Comparison of ENCODE assay signal across 12 cellular contexts in the genomic region with DNA sequence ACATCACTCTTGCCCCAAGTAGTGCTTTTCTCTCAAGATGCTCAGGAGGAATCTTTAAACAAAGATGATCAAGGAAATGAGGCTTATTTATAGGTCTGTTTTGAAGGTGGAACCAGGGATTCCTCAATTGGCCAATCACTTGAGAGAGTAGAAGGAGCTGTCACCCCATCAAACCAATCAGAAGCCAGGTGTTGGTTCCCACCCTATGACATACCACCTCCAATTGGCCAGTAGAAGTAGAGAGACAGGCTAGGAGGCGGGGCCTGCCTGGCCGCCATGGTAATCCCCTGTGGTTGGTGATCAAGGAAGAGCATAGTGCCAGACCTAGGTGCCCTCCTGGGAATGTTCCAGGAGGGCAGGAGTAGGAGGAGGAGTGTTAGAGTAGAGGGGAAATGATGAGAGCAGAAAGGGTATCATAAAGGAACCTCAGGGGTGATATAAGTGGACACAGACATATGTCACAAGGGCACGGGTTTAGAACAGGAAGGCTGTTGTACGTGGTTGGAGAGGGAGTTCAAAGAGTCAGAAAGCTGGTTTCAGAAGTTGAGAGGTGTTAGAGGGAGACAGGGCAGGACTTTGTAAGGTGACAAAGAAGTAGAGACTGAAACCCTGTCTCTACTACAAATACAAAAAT. TPM values are rescaled to one million over a fixed set of nuclear protein-coding genes. Genes with fewer than 3 reads are reported as not detected.
A peak's percentile ranks its signal among the peaks of the same experiment; 100 is the strongest.
DNase-seq lines count a peak whose midpoint lies in the region; ATAC-seq, FAIRE-seq and TF ChIP-seq lines count a peak whose summit lies in the region.
"Had no signal": no experiment of that assay in that cellular context is flagged by ENCODE, and none has a peak within 500 bp of the region (broad histone marks: within the 10 kb centered on the region; RNA-seq: fewer than 3 reads in every experiment).

No MANE protein-coding gene starts in this region.

- peak overlapping the region; percentile 45; the same call in 1 of the 2 replicates for H2AFZ ChIP-seq in Karpas-422 (ENCODE audit: low read length)
- H2AFZ ChIP-seq in H1 (ENCODE audit: low read length) = no peak overlapping the region

- no peak overlapping the region for H3K56ac ChIP-seq in H1 (replicated peaks; ENCODE audit: insufficient read length, low read depth, low read length)

- H3K4me3 ChIP-seq in Karpas-422 (ENCODE audit: low read length) (no peak overlapping the region), H1 (ENCODE audit: extremely low read depth in 1 of 4, insufficient read depth in 2 of 4, low read depth in 3 of 4, low read length in 4 of 4) (no peak overlapping the region)

- H2BK5ac ChIP-seq in H1 (ENCODE audit: low read depth, low read length) = no peak overlapping the region

- no peaks in the 10 kb centered on the region; the same call in 1 of the 2 replicates for H3K23me2 ChIP-seq in H1 (ENCODE audit: low read depth, low read length)

- H3K23ac ChIP-seq in H1 (ENCODE audit: insufficient read length) = no peak overlapping the region

- H2AK5ac ChIP-seq in H1 (ENCODE audit: low read depth, low read length) = no peak overlapping the region

- H4K8ac ChIP-seq in H1 (ENCODE audit: extremely low read depth, insufficient read depth, low read length) = no peak overlapping the region; the same call in 1 of the 2 replicates

- ATAC-seq in GM18907 (IDR thresholded peaks at IDR 0.05; ENCODE audit: unreplicated experiment) (peak; percentile 55), sciatic nerve (no peak)

- WGBS in H1 (ENCODE audit: extremely low coverage in 1 of 2, insufficient coverage in 1 of 2, insufficient read length in 1 of 2, insufficient replicate concordance in 2 of 2, low coverage in 1 of 2, low lambda C conversion rate in 2 of 2, missing lambda C conversion rate in 1 of 2), 2 experiments = 90% methylated on average over 4 of the region's 4 CpGs; no CpG with 5 or more reads in 1 of the 2 experiments

- H4K91ac ChIP-seq in H1 (replicated peaks; ENCODE audit: insufficient read length, low read length) = no peak overlapping the region

- no peak overlapping the region for H3K14ac ChIP-seq in H1 (ENCODE audit: insufficient read length)

- H3K9me3 ChIP-seq in Karpas-422 (ENCODE audit: low read length) = no peaks in the 10 kb centered on the region
- no peaks in the 10 kb centered on the region for H3K9me3 ChIP-seq in H1 (ENCODE audit: insufficient read depth in 2 of 2, low read depth in 1 of 2, low read length in 1 of 2)
- H3K9me3 ChIP-seq: neutrophil had no signal

- H3K4me2 ChIP-seq in Karpas-422 (ENCODE audit: low read depth, low read length, poor library complexity, severe bottlenecking) (no peak overlapping the region), H1 (ENCODE audit: insufficient read depth in 1 of 2, low read depth in 2 of 2, low read length in 2 of 2) (no peak overlapping the region)

- no peaks in the 10 kb centered on the region for H4K20me1 ChIP-seq in Karpas-422 (ENCODE audit: insufficient read depth, low read depth, low read length)
- no peaks in the 10 kb centered on the region for H4K20me1 ChIP-seq in H1 (replicated peaks in 1 of 2; ENCODE audit: control insufficient read depth in 1 of 2, insufficient read depth in 2 of 2, low read length in 2 of 2)

- no peak overlapping the region for H2BK120ac ChIP-seq in H1 (replicated peaks; ENCODE audit: low read depth, low read length)

- no peaks in the 10 kb centered on the region for H3K9me2 ChIP-seq in Karpas-422 (replicated peaks; ENCODE audit: insufficient read depth, low read length)

- POLR2A ChIA-PET in H1 (lab: Charles Lee; ENCODE audit: partially characterized antibody) = interaction anchor here (1.1 to 4.0 kb wide), 2 partner anchors 15 to 42 kb away, joined by 3 to 16 read pairs; a partner anchor contains a TSS

- H3K18ac ChIP-seq in H1 (ENCODE audit: extremely low read depth, low read length) = no peak overlapping the region

- H3K36me3 ChIP-seq in Karpas-422 (ENCODE audit: insufficient read depth, low read length) (no peaks in the 10 kb centered on the region), H1 (ENCODE audit: control insufficient read depth in 2 of 4, insufficient read depth in 4 of 4, low read length in 3 of 4) (no peaks in the 10 kb centered on the region)
- H3K36me3 ChIP-seq: neutrophil had no signal

- TF ChIP-seq RAD21 in H1 (IDR thresholded peaks at IDR 0.05 in 1 of 2, conservative IDR thresholded peaks at IDR 0.05 in 1 of 2; ENCODE audit: low read depth in 2 of 2, low read length in 2 of 2) = no peak

- H3K4me1 ChIP-seq in Karpas-422 (ENCODE audit: low read length) (no peaks in the 10 kb centered on the region), H1 (replicated peaks in 1 of 4; ENCODE audit: control insufficient read depth in 3 of 4, insufficient read depth in 4 of 4, low read length in 3 of 4) (no peaks in the 10 kb centered on the region)

- H2BK20ac ChIP-seq in H1 (ENCODE audit: low read length) = no peak overlapping the region

- H3K27me3 ChIP-seq in Karpas-422 (ENCODE audit: low read length) = no peaks in the 10 kb centered on the region
- peaks cover 0 to 3% (median 0%) of the 10 kb centered on the region in 4 experiments; a peak in 2 of 7 replicates for H3K27me3 ChIP-seq in H1 (replicated peaks in 1 of 4; ENCODE audit: control insufficient read depth in 3 of 4, extremely low read depth in 1 of 4, insufficient read depth in 3 of 4, low read length in 3 of 4)

- CTCF ChIA-PET in H1 (lab: Charles Lee; ENCODE audit: partially characterized antibody) = interaction anchor here (0.7 to 2.0 kb wide), 3 partner anchors 33 to 48 kb away, joined by 3 to 9 read pairs (median 7); a partner anchor contains a TSS

- TF ChIP-seq CTCF in H1 (IDR thresholded peaks at IDR 0.05; ENCODE audit: control extremely low read depth in 1 of 3, insufficient read depth in 1 of 3, low read depth in 1 of 3, low read length in 3 of 3) = no peak

- H4K5ac ChIP-seq in H1 (ENCODE audit: insufficient read length, low read depth, low read length) = no peak overlapping the region

- H3K79me2 ChIP-seq in Karpas-422 (ENCODE audit: low read length) (no peaks in the 10 kb centered on the region), H1 (ENCODE audit: control insufficient read depth in 1 of 2, insufficient read depth in 2 of 2, low read length in 2 of 2) (no peaks in the 10 kb centered on the region)

- DNase-seq in D341Med (ENCODE audit: low spot score) = peak; percentile 60
- DNase-seq in Karpas-422 = peak; percentile 79
- no peak for DNase-seq in H1 (ENCODE audit: low read depth in 1 of 2, low spot score in 2 of 2)
- DNase-seq in pons (ENCODE audit: low spot score) = no peak
- DNase-seq in NCI-H748 treated with DMSO at 0.1 percent for 48 hours (lab: John Stamatoyannopoulos, UW) = no peak
- DNase-seq in sciatic nerve (ENCODE audit: low spot score) = no peak
- DNase-seq in NCI-H128 (lab: John Stamatoyannopoulos, UW; ENCODE audit: unreplicated experiment) = no peak
- DNase-seq: NCI-H1092 treated with DMSO at 0.1 percent for 48 hours had no signal

- H2BK15ac ChIP-seq in H1 (ENCODE audit: low read length) = no peak overlapping the region

- TF ChIP-seq POLR2A in H1 (IDR thresholded peaks at IDR 0.05; ENCODE audit: control extremely low read depth in 1 of 2, low read depth in 2 of 2, low read length in 2 of 2) = no peak

- no peak overlapping the region for H2BK12ac ChIP-seq in H1 (ENCODE audit: low read depth, low read length)

- FAIRE-seq in H1 (lab: Jason Lieb, UNC) = peak; percentile 28

- no peak overlapping the region for H3K27ac ChIP-seq in Karpas-422 (ENCODE audit: low read length)
- H3K27ac ChIP-seq in H1 (ENCODE audit: low read depth, low read length) = no peak overlapping the region
- H3K27ac ChIP-seq: epithelial cell of prostate, neutrophil had no signal

- intact Hi-C loops in sciatic nerve (cut with DNase I) = no loop called here

- no peak overlapping the region for H3K9ac ChIP-seq in Karpas-422 (ENCODE audit: low read length)
- H3K9ac ChIP-seq in H1 (replicated peaks in 1 of 4; ENCODE audit: extremely low read depth in 1 of 4, low read depth in 3 of 4, low read length in 3 of 4) = no peak overlapping the region

- H3K4ac ChIP-seq in H1 (replicated peaks; ENCODE audit: insufficient read length, low read depth, low read length) = no peak overlapping the region

- no peak for TF ChIP-seq EP300 in H1 (IDR thresholded peaks at IDR 0.05; ENCODE audit: borderline replicate concordance in 1 of 2, low read depth in 2 of 2, low read length in 2 of 2)

- H3K79me1 ChIP-seq in H1 (ENCODE audit: low read depth, low read length) = no peaks in the 10 kb centered on the region

RNA-seq across cellular contexts. Expression of a gene that starts 10.5 kb away (rescaled TPM):
- total RNA-seq in Karpas-422 (2014; rRNA removed; shearing (Covaris generic); ENCODE audit: low replicate concordance) = not detected in 2 replicates
- not detected in 2 replicates for total RNA-seq in H1 (2021; fragmentation: NEBNext Ultra II Directional; extraction: Animal tissue kit (Norgen Biotek cat#: 25700))
- polyA plus RNA-seq in H1 (2011; rRNA removed) = 0.25 TPM in 1 of 2 replicates, not detected in the other
- not detected for polyA plus RNA-seq in H1 (2011; cell fraction: cytosol; rRNA removed)
- not detected for polyA plus RNA-seq in H1 (2011; cell fraction: nucleus; rRNA removed)
- not detected in 4 replicates for polyA plus RNA-seq in H1 (2012, experiment 1 of 2)
- polyA plus RNA-seq in H1 (2012, experiment 2 of 2) = not detected
- not detected for polyA plus RNA-seq in H1 (2013, experiment 1 of 2)
- polyA plus RNA-seq in H1 (2013, experiment 2 of 2) = not detected
- polyA minus RNA-seq in H1 (2011; rRNA and poly(A)+ RNA removed) = not detected in 2 replicates
- not detected for polyA minus RNA-seq in H1 (2011; cell fraction: cytosol; rRNA and poly(A)+ RNA removed)
- polyA minus RNA-seq in H1 (2011; cell fraction: nucleus; rRNA and poly(A)+ RNA removed) = not detected
- total RNA-seq in sciatic nerve = not detected
- total RNA-seq: activated CD8-positive, alpha-beta memory T cell treated with anti-CD3 and anti-CD28 coated beads for 36 hours had no signal

RNA-seq across cellular contexts. Expression of a gene that starts 16.1 kb away (rescaled TPM):
- total RNA-seq in Karpas-422 (2014; rRNA removed; shearing (Covaris generic); ENCODE audit: low replicate concordance) = 12.5 and 26.2 TPM in 2 replicates
- total RNA-seq in H1 (2021; fragmentation: NEBNext Ultra II Directional; extraction: Animal tissue kit (Norgen Biotek cat#: 25700)) = 18.9 and 25.7 TPM in 2 replicates
- polyA plus RNA-seq in H1 (2011; rRNA removed) = 13.8 and 20.1 TPM in 2 replicates
- polyA plus RNA-seq in H1 (2011; cell fraction: cytosol; rRNA removed) = 17.4 TPM
- 87.0 TPM for polyA plus RNA-seq in H1 (2011; cell fraction: nucleus; rRNA removed)
- 19.9 to 28.6 TPM (median 25.9 TPM) in 4 replicates for polyA plus RNA-seq in H1 (2012, experiment 1 of 2)
- 14.7 TPM for polyA plus RNA-seq in H1 (2012, experiment 2 of 2)
- polyA plus RNA-seq in H1 (2013, experiment 1 of 2) = 14.6 TPM
- polyA plus RNA-seq in H1 (2013, experiment 2 of 2) = 11.9 TPM
- 7.4 and 7.9 TPM in 2 replicates for polyA minus RNA-seq in H1 (2011; rRNA and poly(A)+ RNA removed)
- 8.0 TPM for polyA minus RNA-seq in H1 (2011; cell fraction: cytosol; rRNA and poly(A)+ RNA removed)
- 22.9 TPM for polyA minus RNA-seq in H1 (2011; cell fraction: nucleus; rRNA and poly(A)+ RNA removed)
- 13.5 TPM for total RNA-seq in sciatic nerve

RNA-seq across cellular contexts. Expression of a gene that starts 32.4 kb away (rescaled TPM):
- total RNA-seq in Karpas-422 (2014; rRNA removed; shearing (Covaris generic); ENCODE audit: low replicate concordance) = 36.9 and 82.1 TPM in 2 replicates
- total RNA-seq in H1 (2021; fragmentation: NEBNext Ultra II Directional; extraction: Animal tissue kit (Norgen Biotek cat#: 25700)) = 80.8 and 83.3 TPM in 2 replicates
- polyA plus RNA-seq in H1 (2011; rRNA removed) = 59.8 and 83.6 TPM in 2 replicates
- 67.8 TPM for polyA plus RNA-seq in H1 (2011; cell fraction: cytosol; rRNA removed)
- polyA plus RNA-seq in H1 (2011; cell fraction: nucleus; rRNA removed) = 51.0 TPM
- polyA plus RNA-seq in H1 (2012, experiment 1 of 2) = 53.8 to 70.7 TPM (median 63.2 TPM) in 4 replicates
- polyA plus RNA-seq in H1 (2012, experiment 2 of 2) = 55.3 TPM
- polyA plus RNA-seq in H1 (2013, experiment 1 of 2) = 34.0 TPM
- polyA plus RNA-seq in H1 (2013, experiment 2 of 2) = 30.6 TPM
- 9.1 and 18.5 TPM in 2 replicates for polyA minus RNA-seq in H1 (2011; rRNA and poly(A)+ RNA removed)
- polyA minus RNA-seq in H1 (2011; cell fraction: cytosol; rRNA and poly(A)+ RNA removed) = 30.6 TPM
- polyA minus RNA-seq in H1 (2011; cell fraction: nucleus; rRNA and poly(A)+ RNA removed) = 15.2 TPM
- 56.7 TPM for total RNA-seq in sciatic nerve

RNA-seq across cellular contexts. Expression of a gene that starts 33.0 kb away (rescaled TPM):
- total RNA-seq in Karpas-422 (2014; rRNA removed; shearing (Covaris generic); ENCODE audit: low replicate concordance) = 0.37 and 0.40 TPM in 2 replicates
- total RNA-seq in H1 (2021; fragmentation: NEBNext Ultra II Directional; extraction: Animal tissue kit (Norgen Biotek cat#: 25700)) = 0.31 and 0.50 TPM in 2 replicates
- polyA plus RNA-seq in H1 (2011; rRNA removed) = 1.2 and 1.4 TPM in 2 replicates
- polyA plus RNA-seq in H1 (2011; cell fraction: cytosol; rRNA removed) = 0.90 TPM
- 1.8 TPM for polyA plus RNA-seq in H1 (2011; cell fraction: nucleus; rRNA removed)
- 0.52 to 0.69 TPM (median 0.65 TPM) in 4 replicates for polyA plus RNA-seq in H1 (2012, experiment 1 of 2)
- polyA plus RNA-seq in H1 (2012, experiment 2 of 2) = 0.45 TPM
- polyA plus RNA-seq in H1 (2013, experiment 1 of 2) = 0.43 TPM
- 0.52 TPM for polyA plus RNA-seq in H1 (2013, experiment 2 of 2)
- 0.06 and 0.71 TPM in 2 replicates for polyA minus RNA-seq in H1 (2011; rRNA and poly(A)+ RNA removed)
- polyA minus RNA-seq in H1 (2011; cell fraction: cytosol; rRNA and poly(A)+ RNA removed) = not detected
- 0.90 TPM for polyA minus RNA-seq in H1 (2011; cell fraction: nucleus; rRNA and poly(A)+ RNA removed)
- total RNA-seq in sciatic nerve = not detected
- total RNA-seq: activated CD8-positive, alpha-beta memory T cell treated with anti-CD3 and anti-CD28 coated beads for 36 hours had no signal

RNA-seq across cellular contexts. Expression of a gene that starts 45.1 kb away (rescaled TPM):
- total RNA-seq in Karpas-422 (2014; rRNA removed; shearing (Covaris generic); ENCODE audit: low replicate concordance) = 0.54 and 0.75 TPM in 2 replicates
- 0.88 and 1.8 TPM in 2 replicates for total RNA-seq in H1 (2021; fragmentation: NEBNext Ultra II Directional; extraction: Animal tissue kit (Norgen Biotek cat#: 25700))
- polyA plus RNA-seq in H1 (2011; rRNA removed) = 1.3 and 2.3 TPM in 2 replicates
- polyA plus RNA-seq in H1 (2011; cell fraction: cytosol; rRNA removed) = 0.79 TPM
- polyA plus RNA-seq in H1 (2011; cell fraction: nucleus; rRNA removed) = 1.8 TPM
- 0.94 to 1.9 TPM (median 1.6 TPM) in 4 replicates for polyA plus RNA-seq in H1 (2012, experiment 1 of 2)
- polyA plus RNA-seq in H1 (2012, experiment 2 of 2) = 0.77 TPM
- polyA plus RNA-seq in H1 (2013, experiment 1 of 2) = 0.85 TPM
- 0.85 TPM for polyA plus RNA-seq in H1 (2013, experiment 2 of 2)
- polyA minus RNA-seq in H1 (2011; rRNA and poly(A)+ RNA removed) = 0.16 and 0.56 TPM in 2 replicates
- polyA minus RNA-seq in H1 (2011; cell fraction: cytosol; rRNA and poly(A)+ RNA removed) = 2.6 TPM
- polyA minus RNA-seq in H1 (2011; cell fraction: nucleus; rRNA and poly(A)+ RNA removed) = 2.8 TPM
- 1.2 TPM for total RNA-seq in sciatic nerve

Comparison
In these comparisons a context has a peak if more than half of its experiments do, and no peak if none do; other contexts are left out.
1. DNase-seq: peak in D341Med (single experiment) and Karpas-422 (single experiment); none in H1 (0 of 2), pons (single experiment), NCI-H748 treated with DMSO at 0.1 percent for 48 hours (single experiment), sciatic nerve (single experiment) and NCI-H128 (single experiment).